ENCODE assay signal across 17 cellular contexts in genomic region chr14:99233222-99234035, GRCh38. TPM values are rescaled to one million over a fixed set of nuclear protein-coding genes. Genes with fewer than 3 reads are reported as not detected.
A peak's percentile ranks its signal among the peaks of the same experiment; 100 is the strongest.
DNase-seq lines count a peak whose midpoint lies in the region; ATAC-seq and TF ChIP-seq lines count a peak whose summit lies in the region.
"Had no signal": no experiment of that assay in that cellular context is flagged by ENCODE, and none has a peak within 500 bp of the region (broad histone marks: within the 10 kb centered on the region; RNA-seq: fewer than 3 reads in every experiment).

No MANE protein-coding gene starts in this region.

- intact Hi-C loops in natural killer cell (cut with micrococcal nuclease), result loop anchor here (5.0 kb wide), 1 partner anchor 41 kb away; no protein-coding TSS in a partner anchor

- H3F3A ChIP-seq in GM23338 (replicated peaks; ENCODE audit: low read depth), result no peaks in the 10 kb centered on the region

- DNase-seq in CD4-positive, CD25-positive, alpha-beta regulatory T cell, result peak in 1 of 3 donors; percentile 66
- DNase-seq in GM23338 (ENCODE audit: low spot score) (no peak), natural killer cell (no peak), GM10266 (ENCODE audit: extremely low spot score) (no peak), NCI-H1417 treated with DMSO at 0.1 percent for 48 hours (lab: John Stamatoyannopoulos, UW) (no peak), DMS53 (lab: John Stamatoyannopoulos, UW) (no peak), osteocyte (ENCODE audit: extremely low spot score, unreplicated experiment) (no peak)
- DNase-seq in activated naive CD4-positive, alpha-beta T cell treated with anti-CD3 and anti-CD28 coated beads, Interleukin-2, amount 50 U/mL, for 72 hours (ENCODE audit: low spot score in 2 of 2), result peak in 1 of 2 donors; percentile 56
- DNase-seq: DMS79, foreskin melanocyte, left lung, NCI-H1436 treated with DMSO at 0.1 percent for 48 hours, NCI-H446 treated with DMSO at 0.1 percent for 48 hours had no signal

- peaks cover 92% of the 10 kb centered on the region for H3K79me2 ChIP-seq in GM23338 (replicated peaks; ENCODE audit: insufficient read depth)

- H3K4me1 Mint-ChIP-seq in CD4-positive, CD25-positive, alpha-beta regulatory T cell, result peaks cover 31 to 97% (median 80%) of the 10 kb centered on the region in 4 donors
- H3K4me1 Mint-ChIP-seq in GM23338 (peaks cover 70% of the 10 kb centered on the region), natural killer cell (peaks cover 79 to 86% of the 10 kb centered on the region in 2 donors), osteocyte (ENCODE audit: unreplicated experiment) (peaks cover 5% of the 10 kb centered on the region)
- H3K4me1 Mint-ChIP-seq: B cell had no signal

- H3K27me3 ChIP-seq in CD4-positive, CD25-positive, alpha-beta regulatory T cell (ENCODE audit: control insufficient read depth, insufficient read depth, low read length), result no peaks in the 10 kb centered on the region
- no peaks in the 10 kb centered on the region for H3K27me3 ChIP-seq in GM23338 (ENCODE audit: insufficient read depth)
- H3K27me3 ChIP-seq: SJSA1 had no signal

- H3K9me2 ChIP-seq in GM23338 (ENCODE audit: insufficient read depth), result no peaks in the 10 kb centered on the region

- no peaks in the 10 kb centered on the region for H4K20me1 ChIP-seq in GM23338 (replicated peaks; ENCODE audit: insufficient read depth)

- peak overlapping the region; percentile 99 for H3K27ac ChIP-seq in CD4-positive, CD25-positive, alpha-beta regulatory T cell (ENCODE audit: insufficient read depth, low read length, poor library complexity, severe bottlenecking)
- no peak overlapping the region for H3K27ac ChIP-seq in GM23338 (ENCODE audit: low read depth)
- H3K27ac ChIP-seq: left lung, SJSA1 had no signal

- H3K9me3 ChIP-seq in CD4-positive, CD25-positive, alpha-beta regulatory T cell (ENCODE audit: control insufficient read depth in 2 of 2, low read length in 2 of 2), result no peaks in the 10 kb centered on the region
- H3K9me3 ChIP-seq: SJSA1 had no signal

- ATAC-seq in CD4-positive, CD25-positive, alpha-beta regulatory T cell (ENCODE audit: low read depth in 2 of 2), result no peak
- no peak for ATAC-seq in GM23338
- no peak for ATAC-seq in activated naive CD4-positive, alpha-beta T cell treated with anti-CD3 and anti-CD28 coated beads, Interleukin-2, amount 50 U/mL, for 72 hours
- no peak for ATAC-seq in natural killer cell
- ATAC-seq: left lung had no signal

- peaks cover 15% of the 10 kb centered on the region for H3K36me3 ChIP-seq in CD4-positive, CD25-positive, alpha-beta regulatory T cell (ENCODE audit: control insufficient read depth, insufficient read depth, low read length)
- no peaks in the 10 kb centered on the region for H3K36me3 ChIP-seq in GM23338 (ENCODE audit: insufficient read depth)
- H3K36me3 ChIP-seq: left lung, SJSA1 had no signal

- peak overlapping the region; percentile 84; the same call in 1 of the 2 replicates for H3K4me2 ChIP-seq in GM23338

- H3K27ac Mint-ChIP-seq in CD4-positive, CD25-positive, alpha-beta regulatory T cell, result peak overlapping the region; percentile 98 to 100 (median 99)
- no peak overlapping the region for H3K27ac Mint-ChIP-seq in GM23338
- H3K27ac Mint-ChIP-seq in activated naive CD4-positive, alpha-beta T cell treated with anti-CD3 and anti-CD28 coated beads, Interleukin-2, amount 50 U/mL, for 72 hours, result peak overlapping the region; percentile 91 to 98
- peak overlapping the region; percentile 91 to 96 for H3K27ac Mint-ChIP-seq in natural killer cell
- H3K27ac Mint-ChIP-seq in osteocyte (ENCODE audit: unreplicated experiment), result no peak overlapping the region
- H3K27ac Mint-ChIP-seq: B cell had no signal

- no peak overlapping the region for H2AFZ ChIP-seq in GM23338

- TF ChIP-seq CTCF in GM23338 (conservative IDR thresholded peaks at IDR 0.05; ENCODE audit: low read depth in 2 of 2) (0 out of 4 replicates have a peak, but pooled peaks of 1 of the 2 experiments have one; percentile 9), natural killer cell (IDR thresholded peaks at IDR 0.05) (no peak), GM10266 (IDR thresholded peaks at IDR 0.05; ENCODE audit: control insufficient read depth, insufficient read depth, low read depth, missing control alignments) (no peak), osteocyte (IDR thresholded peaks at IDR 0.05) (no peak)

- peak overlapping the region; percentile 92 for H3K4me3 ChIP-seq in CD4-positive, CD25-positive, alpha-beta regulatory T cell (ENCODE audit: low read depth, low read length)
- no peak overlapping the region; the same call in 1 of the 2 replicates for H3K4me3 ChIP-seq in GM23338
- H3K4me3 ChIP-seq: left lung, SJSA1 had no signal

- H3K27me3 Mint-ChIP-seq in CD4-positive, CD25-positive, alpha-beta regulatory T cell, result peaks cover 12% of the 10 kb centered on the region
- H3K27me3 Mint-ChIP-seq in GM23338 (ENCODE audit: insufficient read depth, low read depth, poor library complexity), result peaks cover 13% of the 10 kb centered on the region
- no peaks in the 10 kb centered on the region for H3K27me3 Mint-ChIP-seq in natural killer cell (ENCODE audit: low read depth in 2 of 2)
- H3K27me3 Mint-ChIP-seq in osteocyte (ENCODE audit: unreplicated experiment), result peaks cover 17% of the 10 kb centered on the region

- H3K4me3 Mint-ChIP-seq in CD4-positive, CD25-positive, alpha-beta regulatory T cell, result peak overlapping the region; percentile 88 to 96 (median 90)
- no peak overlapping the region for H3K4me3 Mint-ChIP-seq in GM23338
- H3K4me3 Mint-ChIP-seq in natural killer cell, result peak overlapping the region; percentile 28
- no peak overlapping the region for H3K4me3 Mint-ChIP-seq in osteocyte (ENCODE audit: unreplicated experiment)
- H3K4me3 Mint-ChIP-seq: B cell, neural crest cell had no signal

- H3K36me3 Mint-ChIP-seq in CD4-positive, CD25-positive, alpha-beta regulatory T cell, result peaks cover 38% of the 10 kb centered on the region
- H3K36me3 Mint-ChIP-seq in GM23338 (ENCODE audit: low read depth) (peaks cover 5% of the 10 kb centered on the region), natural killer cell (no peaks in the 10 kb centered on the region), osteocyte (ENCODE audit: unreplicated experiment) (no peaks in the 10 kb centered on the region)
- H3K36me3 Mint-ChIP-seq in activated naive CD4-positive, alpha-beta T cell treated with anti-CD3 and anti-CD28 coated beads, Interleukin-2, amount 50 U/mL, for 72 hours, result peaks cover 11 to 37% of the 10 kb centered on the region in 2 donors

- H3K4me1 ChIP-seq in CD4-positive, CD25-positive, alpha-beta regulatory T cell (ENCODE audit: control insufficient read depth, insufficient read depth, low read length, poor library complexity, severe bottlenecking), result peaks cover 100% of the 10 kb centered on the region
- H3K4me1 ChIP-seq in GM23338 (ENCODE audit: insufficient read depth), result peaks cover 50% of the 10 kb centered on the region
- H3K4me1 ChIP-seq: left lung had no signal

- no peaks in the 10 kb centered on the region for H3K9me3 Mint-ChIP-seq in CD4-positive, CD25-positive, alpha-beta regulatory T cell
- no peaks in the 10 kb centered on the region; the same call in 2 of the 3 replicates for H3K9me3 Mint-ChIP-seq in GM23338
- no peaks in the 10 kb centered on the region for H3K9me3 Mint-ChIP-seq in activated naive CD4-positive, alpha-beta T cell treated with anti-CD3 and anti-CD28 coated beads, Interleukin-2, amount 50 U/mL, for 72 hours
- no peaks in the 10 kb centered on the region for H3K9me3 Mint-ChIP-seq in natural killer cell
- H3K9me3 Mint-ChIP-seq in osteocyte (ENCODE audit: unreplicated experiment), result peaks cover 10% of the 10 kb centered on the region
- H3K9me3 Mint-ChIP-seq: neural crest cell had no signal

TF ChIP-seq in GM23338, 12 proteins besides CTCF, POLR2A, EP300 and RAD21 (continues in another document):
- TF ChIP-seq, protein P1, sequence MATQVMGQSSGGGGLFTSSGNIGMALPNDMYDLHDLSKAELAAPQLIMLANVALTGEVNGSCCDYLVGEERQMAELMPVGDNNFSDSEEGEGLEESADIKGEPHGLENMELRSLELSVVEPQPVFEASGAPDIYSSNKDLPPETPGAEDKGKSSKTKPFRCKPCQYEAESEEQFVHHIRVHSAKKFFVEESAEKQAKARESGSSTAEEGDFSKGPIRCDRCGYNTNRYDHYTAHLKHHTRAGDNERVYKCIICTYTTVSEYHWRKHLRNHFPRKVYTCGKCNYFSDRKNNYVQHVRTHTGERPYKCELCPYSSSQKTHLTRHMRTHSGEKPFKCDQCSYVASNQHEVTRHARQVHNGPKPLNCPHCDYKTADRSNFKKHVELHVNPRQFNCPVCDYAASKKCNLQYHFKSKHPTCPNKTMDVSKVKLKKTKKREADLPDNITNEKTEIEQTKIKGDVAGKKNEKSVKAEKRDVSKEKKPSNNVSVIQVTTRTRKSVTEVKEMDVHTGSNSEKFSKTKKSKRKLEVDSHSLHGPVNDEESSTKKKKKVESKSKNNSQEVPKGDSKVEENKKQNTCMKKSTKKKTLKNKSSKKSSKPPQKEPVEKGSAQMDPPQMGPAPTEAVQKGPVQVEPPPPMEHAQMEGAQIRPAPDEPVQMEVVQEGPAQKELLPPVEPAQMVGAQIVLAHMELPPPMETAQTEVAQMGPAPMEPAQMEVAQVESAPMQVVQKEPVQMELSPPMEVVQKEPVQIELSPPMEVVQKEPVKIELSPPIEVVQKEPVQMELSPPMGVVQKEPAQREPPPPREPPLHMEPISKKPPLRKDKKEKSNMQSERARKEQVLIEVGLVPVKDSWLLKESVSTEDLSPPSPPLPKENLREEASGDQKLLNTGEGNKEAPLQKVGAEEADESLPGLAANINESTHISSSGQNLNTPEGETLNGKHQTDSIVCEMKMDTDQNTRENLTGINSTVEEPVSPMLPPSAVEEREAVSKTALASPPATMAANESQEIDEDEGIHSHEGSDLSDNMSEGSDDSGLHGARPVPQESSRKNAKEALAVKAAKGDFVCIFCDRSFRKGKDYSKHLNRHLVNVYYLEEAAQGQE (IDR thresholded peaks at IDR 0.05; ENCODE audit: unreplicated experiment), result no peak
- TF ChIP-seq EZH2phosphoT487 (IDR thresholded peaks at IDR 0.05; ENCODE audit: unreplicated experiment), result no peak
- TF ChIP-seq NANOG (IDR thresholded peaks at IDR 0.05; ENCODE audit: borderline replicate concordance), result no peak
- no peak for TF ChIP-seq CREB1 (CRISPR knock-in tag; IDR thresholded peaks at IDR 0.05; ENCODE audit: low read depth)
- no peak for TF ChIP-seq ZNF114 (CRISPR knock-in tag; IDR thresholded peaks at IDR 0.05)
- TF ChIP-seq ZNF331 (CRISPR knock-in tag; IDR thresholded peaks at IDR 0.05; ENCODE audit: low read depth), result no peak
- TF ChIP-seq STAT1 (IDR thresholded peaks at IDR 0.05; ENCODE audit: unreplicated experiment), result no peak

RNA-seq across cellular contexts. Expression of gene BCL11B, which starts 38.6 kb away (rescaled TPM):
- 210 TPM for total RNA-seq in CD4-positive, CD25-positive, alpha-beta regulatory T cell
- polyA plus RNA-seq in CD4-positive, CD25-positive, alpha-beta regulatory T cell, result 1 to 10 TPM; 5.3 to 5.7 (median 5.4) TPM
- total RNA-seq in GM23338 (2014; rRNA removed; shearing (Covaris generic)), result 5.6 and 6.7 TPM in 2 replicates
- polyA plus RNA-seq in GM23338 (2016; fragmentation: Nextera tagmentation; extraction: Ambion mirVana), result 2.4 and 2.7 TPM in 2 replicates
- 10 to 100 TPM; 57.8 to 65.7 TPM for total RNA-seq in activated naive CD4-positive, alpha-beta T cell treated with anti-CD3 and anti-CD28 coated beads, Interleukin-2, amount 50 U/mL, for 72 hours
- total RNA-seq in natural killer cell, result 10 to 100 TPM; 43.5 to 61.5 (median 56.2) TPM
- total RNA-seq in osteocyte, result 0.16 and 0.18 TPM in 2 replicates
- total RNA-seq: LHCN-M2 had no signal

Comparison
In these comparisons a context has a peak if more than half of its experiments do, and no peak if none do; other contexts are left out.
1. H3K27ac Mint-ChIP-seq: peak in CD4-positive, CD25-positive, alpha-beta regulatory T cell (3 of 3), activated naive CD4-positive, alpha-beta T cell treated with anti-CD3 and anti-CD28 coated beads, Interleukin-2, amount 50 U/mL, for 72 hours (2 of 2) and natural killer cell (2 of 2); none in GM23338 (single experiment) and osteocyte (single experiment).
2. H3K4me3 Mint-ChIP-seq: peak in CD4-positive, CD25-positive, alpha-beta regulatory T cell (4 of 4) and natural killer cell (single experiment); none in GM23338 (single experiment) and osteocyte (single experiment).